24 cellular contexts compared by ENCODE assay signal in genomic region chr11:71135112-71135511, GRCh38.
DNase-seq lines count a peak whose midpoint lies in the region; ATAC-seq, FAIRE-seq and TF ChIP-seq lines count a peak whose summit lies in the region.
"Had no signal": no experiment of that assay in that cellular context is flagged by ENCODE, and none has a peak within 500 bp of the region (broad histone marks: within the 10 kb centered on the region; RNA-seq: fewer than 3 reads in every experiment).

No MANE protein-coding gene starts in this region.

- POLR2A ChIA-PET in WTC11 (lab: Charles Lee), result no interaction called here

- H3K4me1 Mint-ChIP-seq in WTC11, result peaks cover 10% of the 10 kb centered on the region
- no peaks in the 10 kb centered on the region for H3K4me1 Mint-ChIP-seq in activated naive CD8-positive, alpha-beta T cell treated with anti-CD3 and anti-CD28 coated beads for 36 hours
- H3K4me1 Mint-ChIP-seq: CD14-positive monocyte; CD4-positive, alpha-beta memory T cell; CD8-positive, alpha-beta memory T cell had no signal

- CTCF ChIA-PET in WTC11 (lab: Charles Lee), result no interaction called here

- peak; percentile 36 for FAIRE-seq in HTR-8/SVneo (lab: Jason Lieb, UNC)
- FAIRE-seq: A204.1, GM12891, GM19239 had no signal

- H3K36me3 Mint-ChIP-seq in WTC11, result peaks cover 22% of the 10 kb centered on the region
- no peaks in the 10 kb centered on the region for H3K36me3 Mint-ChIP-seq in activated naive CD8-positive, alpha-beta T cell treated with anti-CD3 and anti-CD28 coated beads for 36 hours
- H3K36me3 Mint-ChIP-seq: CD14-positive monocyte; CD4-positive, alpha-beta memory T cell; CD4-positive, CD25-positive, alpha-beta regulatory T cell; CD8-positive, alpha-beta memory T cell had no signal

- no peak for TF ChIP-seq CTCF in WTC11 (IDR thresholded peaks at IDR 0.05)

- H3K9me3 Mint-ChIP-seq in WTC11, result peaks cover 6% of the 10 kb centered on the region
- no peaks in the 10 kb centered on the region for H3K9me3 Mint-ChIP-seq in activated naive CD8-positive, alpha-beta T cell treated with anti-CD3 and anti-CD28 coated beads for 36 hours

- intact Hi-C loops in posterior vena cava (cut with DNase I), result no loop called here

- H3K27me3 Mint-ChIP-seq in WTC11 (ENCODE audit: low read depth), result no peaks in the 10 kb centered on the region
- peaks cover 17% of the 10 kb centered on the region for H3K27me3 Mint-ChIP-seq in activated naive CD8-positive, alpha-beta T cell treated with anti-CD3 and anti-CD28 coated beads for 36 hours
- H3K27me3 Mint-ChIP-seq: CD4-positive, CD25-positive, alpha-beta regulatory T cell had no signal

- H3K4me3 Mint-ChIP-seq in WTC11, result no peak overlapping the region
- no peak overlapping the region for H3K4me3 Mint-ChIP-seq in activated naive CD8-positive, alpha-beta T cell treated with anti-CD3 and anti-CD28 coated beads for 36 hours
- H3K4me3 Mint-ChIP-seq: CD14-positive monocyte; CD4-positive, alpha-beta memory T cell; CD4-positive, CD25-positive, alpha-beta regulatory T cell; CD8-positive, alpha-beta memory T cell had no signal

- H3K27ac Mint-ChIP-seq in WTC11, result no peak overlapping the region
- H3K27ac Mint-ChIP-seq in activated naive CD8-positive, alpha-beta T cell treated with anti-CD3 and anti-CD28 coated beads for 36 hours, result no peak overlapping the region
- H3K27ac Mint-ChIP-seq: CD4-positive, CD25-positive, alpha-beta regulatory T cell; CD8-positive, alpha-beta memory T cell had no signal

- ATAC-seq in WTC11, result no peak

- no peak for DNase-seq in HTR-8/SVneo (ENCODE audit: insufficient read length, low spot score)
- peak; percentile 56 for DNase-seq in posterior vena cava (ENCODE audit: low spot score)
- no peak for DNase-seq in stimulated activated CD4-positive, alpha-beta T cell treated with anti-CD3 and anti-CD28 coated beads, Interleukin-4, amount 100 ng/mL, for 24 hours
- no peak for DNase-seq in WTC11 (ENCODE audit: low spot score)
- DNase-seq in activated naive CD8-positive, alpha-beta T cell treated with anti-CD3 and anti-CD28 coated beads for 36 hours, result no peak
- DNase-seq: 8988T; ACHN; BE2C; C1 segment of cervical spinal cord; CD4-positive, alpha-beta memory T cell; CD4-positive, CD25-positive, alpha-beta regulatory T cell; COR-L47; DMS 273 treated with DMSO at 0.1 percent for 48 hours; DMS153; DMS53; DMS79; DND-41; EL; GDM1 had no signal

TF ChIP-seq in WTC11, 78 proteins besides CTCF, POLR2A, EP300 and RAD21:
- TF ChIP-seq ATF1 (CRISPR knock-in tag; IDR thresholded peaks at IDR 0.05), result no peak
- no peak for TF ChIP-seq NR2C2 (CRISPR knock-in tag; IDR thresholded peaks at IDR 0.05)
- TF ChIP-seq HMGA2 (CRISPR knock-in tag; IDR thresholded peaks at IDR 0.05), result no peak
- TF ChIP-seq CREB1 (CRISPR knock-in tag; IDR thresholded peaks at IDR 0.05), result no peak
- no peak for TF ChIP-seq ZNF219 (CRISPR knock-in tag; IDR thresholded peaks at IDR 0.05; ENCODE audit: borderline replicate concordance)
- TF ChIP-seq ZNF317 (CRISPR knock-in tag; IDR thresholded peaks at IDR 0.05; ENCODE audit: borderline replicate concordance, low read depth), result no peak
- TF ChIP-seq MYBL2 (CRISPR knock-in tag; IDR thresholded peaks at IDR 0.05), result no peak
- TF ChIP-seq TEAD4 (CRISPR knock-in tag; IDR thresholded peaks at IDR 0.05), result no peak
- no peak for TF ChIP-seq ZSCAN18 (CRISPR knock-in tag; IDR thresholded peaks at IDR 0.05)
- TF ChIP-seq NR1H2 (CRISPR knock-in tag; IDR thresholded peaks at IDR 0.05), result no peak
- TF ChIP-seq PRRX2 (CRISPR knock-in tag; IDR thresholded peaks at IDR 0.05), result no peak
- no peak for TF ChIP-seq NR3C1 (CRISPR knock-in tag; conservative IDR thresholded peaks at IDR 0.05; ENCODE audit: low read depth)
- no peak for TF ChIP-seq FOXP4 (CRISPR knock-in tag; IDR thresholded peaks at IDR 0.05)
